9 cellular contexts compared by ENCODE assay signal in the genomic region with DNA sequence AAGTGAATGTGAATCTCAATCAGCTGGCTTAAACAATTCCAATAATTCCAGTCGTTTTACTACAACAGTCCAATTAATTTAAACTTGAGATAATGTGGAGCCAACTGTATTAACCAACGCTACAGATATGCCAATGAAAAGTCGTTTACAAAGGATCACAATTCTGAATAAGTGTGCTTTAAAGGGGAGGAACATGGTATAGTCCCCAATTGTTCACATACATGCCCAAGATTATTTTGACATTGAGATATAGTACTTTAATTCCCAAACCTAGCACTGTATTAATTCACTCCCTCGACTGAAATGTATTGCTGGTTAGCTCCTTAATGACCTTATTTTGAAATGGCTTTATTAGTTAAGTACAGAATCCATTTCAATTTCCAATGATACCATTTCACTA. TPM values are rescaled to one million over a fixed set of nuclear protein-coding genes. Genes with fewer than 3 reads are reported as not detected.
DNase-seq lines count a peak whose midpoint lies in the region; FAIRE-seq and TF ChIP-seq lines count a peak whose summit lies in the region.
"Had no signal": no experiment of that assay in that cellular context is flagged by ENCODE, and none has a peak within 500 bp of the region (broad histone marks: within the 10 kb centered on the region; RNA-seq: fewer than 3 reads in every experiment).

No MANE protein-coding gene starts in this region.

- H3K27ac ChIP-seq in OCI-LY3 (ENCODE audit: low read length), result peak overlapping the region; percentile 99
- peak overlapping the region; percentile 56 for H3K27ac ChIP-seq in endothelial cell of umbilical vein (ENCODE audit: insufficient read depth, low read depth, low read length)
- H3K27ac ChIP-seq in ovary, result no peak overlapping the region

- H3K9me3 Mint-ChIP-seq in Calu3 (ENCODE audit: low read depth, unreplicated experiment), result no peaks in the 10 kb centered on the region

- dilution Hi-C loops in endothelial cell of umbilical vein (cut with MboI; ENCODE audit: extremely low pct_ligation_motif_present, low sequenced_read_pairs), result no loop called here

- peak overlapping the region; percentile 97 for H3K9ac ChIP-seq in OCI-LY3 (ENCODE audit: low read length)
- peak overlapping the region; percentile 96 for H3K9ac ChIP-seq in endothelial cell of umbilical vein (replicated peaks; ENCODE audit: extremely low read depth, insufficient read depth, low read length)

- BruUV-seq in Calu3 (replicated peaks; lab: Mats Ljungman, UMichigan), result TSS peak; percentile 41
- no TSS peak for BruUV-seq in endothelial cell of umbilical vein (replicated peaks; lab: Mats Ljungman, UMichigan)

- H4K20me1 ChIP-seq in OCI-LY3 (ENCODE audit: insufficient read depth, low read length) (peaks cover 58% of the 10 kb centered on the region), endothelial cell of umbilical vein (replicated peaks; ENCODE audit: control insufficient read depth, extremely low read depth, insufficient read depth, low read length) (peaks cover 14% of the 10 kb centered on the region)

- peak overlapping the region; percentile 96 for H3K4me3 ChIP-seq in OCI-LY3 (ENCODE audit: low read length)
- peak overlapping the region; percentile 95 to 100 (median 97) for H3K4me3 ChIP-seq in endothelial cell of umbilical vein (replicated peaks in 1 of 3; ENCODE audit: insufficient read depth in 1 of 3, low read depth in 1 of 3, low read length in 3 of 3)
- H3K4me3 ChIP-seq in ovary, result peak overlapping the region; percentile 89

- intact Hi-C loops in Calu3 (cut with micrococcal nuclease; ENCODE audit: unreplicated experiment), result loop anchor here (10.0 kb wide), 1 partner anchor 95 kb away; no protein-coding TSS in a partner anchor
- intact Hi-C loops in endothelial cell of umbilical vein (cut with micrococcal nuclease), result no loop called here
- intact Hi-C loops in ovary (cut with DNase I), result no loop called here

- TF ChIP-seq POLR2A in endothelial cell of umbilical vein (IDR thresholded peaks at IDR 0.05; ENCODE audit: low read depth, low read length) (no peak), ovary (IDR thresholded peaks at IDR 0.05) (no peak)

- H3K79me2 ChIP-seq in OCI-LY3 (ENCODE audit: low read length) (peaks cover 75% of the 10 kb centered on the region), endothelial cell of umbilical vein (ENCODE audit: control insufficient read depth, insufficient read depth, low read length) (peaks cover 74% of the 10 kb centered on the region)

- TF ChIP-seq CTCF in Calu3 (IDR thresholded peaks at IDR 0.05; ENCODE audit: unreplicated experiment), result no peak
- no peak for TF ChIP-seq CTCF in OCI-LY3 (IDR thresholded peaks at IDR 0.05; ENCODE audit: low read depth, low read length)
- no peak for TF ChIP-seq CTCF in endothelial cell of umbilical vein (IDR thresholded peaks at IDR 0.05; ENCODE audit: extremely low read depth in 1 of 2, insufficient read depth in 1 of 2, low read depth in 1 of 2, low read length in 2 of 2)
- no peak for TF ChIP-seq CTCF in ovary (IDR thresholded peaks at IDR 0.05)
- TF ChIP-seq CTCF in GM10266 (IDR thresholded peaks at IDR 0.05; ENCODE audit: control insufficient read depth, insufficient read depth, low read depth, missing control alignments), result no peak

- H3K9me3 ChIP-seq in OCI-LY3 (ENCODE audit: insufficient read depth, low read length), result no peaks in the 10 kb centered on the region
- no peaks in the 10 kb centered on the region for H3K9me3 ChIP-seq in endothelial cell of umbilical vein (replicated peaks; ENCODE audit: control insufficient read depth, insufficient read depth, low read length)
- no peaks in the 10 kb centered on the region for H3K9me3 ChIP-seq in ovary

- H3K4me1 ChIP-seq in OCI-LY3 (ENCODE audit: low read length) (peaks cover 47% of the 10 kb centered on the region), endothelial cell of umbilical vein (ENCODE audit: control insufficient read depth, extremely low read depth, insufficient read depth, low read length) (peaks cover 30% of the 10 kb centered on the region), ovary (ENCODE audit: insufficient read depth) (peaks cover 9% of the 10 kb centered on the region)

- CTCF ChIA-PET in Calu3 (lab: Charles Lee), result interaction anchor here (0.6 kb wide), 2 partner anchors 8 to 185 kb away, joined by 4 read pairs; no protein-coding TSS in a partner anchor
- CTCF ChIA-PET in endothelial cell of umbilical vein (lab: Charles Lee), result interaction anchor here (0.8 to 3.3 kb wide), 6 partner anchors 8 to 561 kb away, joined by 3 to 18 read pairs (median 3); a partner anchor contains a TSS

- H3K4me2 ChIP-seq in OCI-LY3 (ENCODE audit: low read length) (peak overlapping the region; percentile 93), endothelial cell of umbilical vein (ENCODE audit: insufficient read depth, low read length) (peak overlapping the region; percentile 100)

- H2AFZ ChIP-seq in OCI-LY3 (ENCODE audit: low read depth, low read length), result no peak overlapping the region
- H2AFZ ChIP-seq in endothelial cell of umbilical vein (ENCODE audit: low read depth, low read length), result no peak overlapping the region

- no peak for DNase-seq in Calu3
- DNase-seq in endothelial cell of umbilical vein (ENCODE audit: low read depth, low spot score), result peak; percentile 31
- no peak for DNase-seq in ovary
- DNase-seq in NCI-H1092 treated with DMSO at 0.1 percent for 48 hours (lab: John Stamatoyannopoulos, UW), result no peak
- no peak for DNase-seq in NCI-H524 (lab: John Stamatoyannopoulos, UW)
- DNase-seq in GM10266 (ENCODE audit: extremely low spot score), result no peak
- no peak for DNase-seq in retina

- no peak for TF ChIP-seq EP300 in ovary (IDR thresholded peaks at IDR 0.05)

- WGBS in ovary, 3 donors, result 1 to 2% (median 2%) methylated on average over 4 of the region's 4 CpGs

- H3K4me1 Mint-ChIP-seq in Calu3 (ENCODE audit: low read depth, unreplicated experiment), result peaks cover 21% of the 10 kb centered on the region

- POLR2A ChIA-PET in endothelial cell of umbilical vein (lab: Charles Lee), result interaction anchor here (0.7 kb wide), 1 partner anchor 85 kb away, joined by 3 read pairs; no protein-coding TSS in a partner anchor

- H3K36me3 Mint-ChIP-seq in Calu3 (ENCODE audit: insufficient read depth, unreplicated experiment), result peaks cover 57% of the 10 kb centered on the region

- H3K4me3 Mint-ChIP-seq in Calu3 (ENCODE audit: low read depth, unreplicated experiment), result peak overlapping the region; percentile 96

- H3K36me3 ChIP-seq in OCI-LY3 (replicated peaks; ENCODE audit: low read depth, low read length) (peaks cover 25% of the 10 kb centered on the region), endothelial cell of umbilical vein (ENCODE audit: control insufficient read depth in 2 of 2, extremely low read depth in 1 of 2, insufficient read depth in 2 of 2, low read length in 2 of 2) (no peaks in the 10 kb centered on the region), ovary (no peaks in the 10 kb centered on the region)

- H3K27me3 Mint-ChIP-seq in Calu3 (ENCODE audit: unreplicated experiment), result no peaks in the 10 kb centered on the region

- no peaks in the 10 kb centered on the region for H3K27me3 ChIP-seq in OCI-LY3 (ENCODE audit: low read depth, low read length)
- no peaks in the 10 kb centered on the region for H3K27me3 ChIP-seq in endothelial cell of umbilical vein (ENCODE audit: control insufficient read depth in 2 of 2, insufficient read depth in 2 of 2, low read length in 2 of 2)
- H3K27me3 ChIP-seq in ovary, result no peaks in the 10 kb centered on the region

- no peak for FAIRE-seq in endothelial cell of umbilical vein (lab: Jason Lieb, UNC)
- FAIRE-seq: frontal cortex had no signal

- H3K27ac Mint-ChIP-seq in Calu3 (ENCODE audit: unreplicated experiment), result no peak overlapping the region

- H3K9me1 ChIP-seq in endothelial cell of umbilical vein (replicated peaks; ENCODE audit: control insufficient read depth, extremely low read depth, insufficient read depth, low read length), result no peaks in the 10 kb centered on the region

TF ChIP-seq in endothelial cell of umbilical vein, 7 proteins besides CTCF, POLR2A, EP300 and RAD21:
- TF ChIP-seq GATA2 (IDR thresholded peaks at IDR 0.05; ENCODE audit: insufficient read depth, insufficient read length, low read depth, low read length) (no peak), FOS (IDR thresholded peaks at IDR 0.05; ENCODE audit: borderline replicate concordance, insufficient read depth, low read length) (no peak), POLR2AphosphoS5 (IDR thresholded peaks at IDR 0.05; ENCODE audit: insufficient read depth, low read depth, low read length) (no peak), JUN (IDR thresholded peaks at IDR 0.05; ENCODE audit: borderline replicate concordance, insufficient read depth, insufficient read length, low read depth) (no peak), EZH2 (IDR thresholded peaks at IDR 0.05; ENCODE audit: borderline replicate concordance, low read depth, low read length, severe bottlenecking) (no peak), MYC (IDR thresholded peaks at IDR 0.05; ENCODE audit: low read depth, low read length) (no peak)
- TF ChIP-seq, protein P1, sequence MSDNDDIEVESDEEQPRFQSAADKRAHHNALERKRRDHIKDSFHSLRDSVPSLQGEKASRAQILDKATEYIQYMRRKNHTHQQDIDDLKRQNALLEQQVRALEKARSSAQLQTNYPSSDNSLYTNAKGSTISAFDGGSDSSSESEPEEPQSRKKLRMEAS (IDR thresholded peaks at IDR 0.05; ENCODE audit: insufficient read depth, insufficient read length), result no peak

RNA-seq across cellular contexts. Expression of a gene that starts 2.5 kb away (rescaled TPM):
- total RNA-seq in Calu3 (2022) (44.7 and 46.1 TPM in 2 replicates), endothelial cell of umbilical vein (46.1 and 46.4 TPM in 2 replicates), ovary (10 to 100 TPM; 24.3 to 47.3 (median 43.3) TPM)
- polyA plus RNA-seq in endothelial cell of umbilical vein (15.9 and 19.0 TPM in 2 replicates), ovary (10 to 100 TPM; 34.0 to 53.6 TPM)
- 16.6 and 17.4 TPM in 2 replicates for polyA plus RNA-seq in endothelial cell of umbilical vein (2011; cell fraction: cytosol; rRNA removed)
- 13.3 and 19.3 TPM in 2 replicates for polyA plus RNA-seq in endothelial cell of umbilical vein (2011; cell fraction: nucleus; rRNA removed)
- 29.9 and 32.0 TPM in 2 replicates for polyA plus RNA-seq in endothelial cell of umbilical vein (2012)
- polyA minus RNA-seq in endothelial cell of umbilical vein, result 12.6 and 13.6 TPM in 2 replicates
- polyA minus RNA-seq in endothelial cell of umbilical vein (2011; cell fraction: cytosol; rRNA and poly(A)+ RNA removed), result 15.2 TPM
- polyA minus RNA-seq in endothelial cell of umbilical vein (2011; cell fraction: nucleus; rRNA and poly(A)+ RNA removed), result 23.7 and 24.4 TPM in 2 replicates

Comparison
In these comparisons a context has a peak if more than half of its experiments do, and no peak if none do; other contexts are left out.
1. H3K27ac ChIP-seq: peak in OCI-LY3 (single experiment) and endothelial cell of umbilical vein (single experiment); none in ovary (0 of 2).
2. Peak in every context shown above with its lines, with median percentiles within 50 percentile points of each other: H3K4me3 ChIP-seq.